Comparison of ENCODE assay signal across 34 cellular contexts in the genomic region with DNA sequence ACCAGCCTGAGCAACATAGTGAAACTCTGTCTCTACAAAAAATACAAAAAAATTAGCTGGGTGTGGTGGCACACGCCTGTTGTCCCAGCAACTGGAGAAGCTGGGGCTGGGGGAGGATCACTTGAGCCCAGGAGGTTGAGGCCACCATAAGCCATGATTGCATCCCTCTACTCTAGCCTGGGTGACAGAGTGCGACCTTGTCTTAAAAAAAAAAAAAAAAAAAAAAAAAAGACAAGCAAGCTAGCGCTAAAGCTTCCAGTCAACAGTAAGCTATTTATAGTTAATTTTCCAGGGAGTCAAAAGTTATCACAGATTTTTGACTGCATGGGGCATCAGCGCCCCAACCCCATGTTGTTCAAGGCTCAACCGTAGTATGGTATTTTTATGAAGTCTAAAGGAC.
"Had no signal": no experiment of that assay in that cellular context is flagged by ENCODE, and none has a peak within 500 bp of the region (broad histone marks: within the 10 kb centered on the region; RNA-seq: fewer than 3 reads in every experiment).

No MANE protein-coding gene starts in this region.

- ATAC-seq: activated CD8-positive, alpha-beta T cell treated with anti-CD3 and anti-CD28 coated beads for 36 hours; activated naive CD4-positive, alpha-beta T cell treated with anti-CD3 and anti-CD28 coated beads, Interleukin-2, amount 50 U/mL, for 72 hours; activated T-cell treated with anti-CD3 and anti-CD28 coated beads, Interleukin-2, amount 50 U/mL, for 4 hours; activated T-cell treated with anti-CD3 and anti-CD28 coated beads, Interleukin-2, amount 50 U/mL, for 72 hours; activated T-helper 17 cell treated with anti-CD3 and anti-CD28 coated beads, Interleukin-2, amount 50 U/mL, for 72 hours had no signal

- H3K36me3 Mint-ChIP-seq: activated CD4-positive, alpha-beta memory T cell treated with anti-CD3 and anti-CD28 coated beads for 36 hours; activated naive CD4-positive, alpha-beta T cell treated with anti-CD3 and anti-CD28 coated beads, Interleukin-2, amount 50 U/mL, for 72 hours; activated naive CD8-positive, alpha-beta T cell treated with anti-CD3 and anti-CD28 coated beads for 36 hours; brain had no signal

- H3K9me3 ChIP-seq: adrenal gland had no signal

- H3K36me3 ChIP-seq: adrenal gland, cardiac muscle cell had no signal

- DNase-seq: activated B cell treated with CpG ODN at 0.5 μM for 24 hours; activated CD4-positive, alpha-beta memory T cell treated with anti-CD3 and anti-CD28 coated beads for 36 hours; activated CD4-positive, alpha-beta T cell treated with anti-CD3 and anti-CD28 coated beads for 4 hours; activated CD4-positive, alpha-beta T cell treated with anti-CD3 and anti-CD28 coated beads, Interleukin-2, amount 10 ng/mL, durations not matched to agents 24 days and 14 days; activated CD4-positive, alpha-beta T cell treated with anti-CD3 and anti-CD28 coated beads, Interleukin-2, amount 50 U/mL, for 1 hour; activated CD4-positive, alpha-beta T cell treated with anti-CD3 and anti-CD28 coated beads, Interleukin-2, amount 50 U/mL, for 4 hours; activated CD4-positive, CD25-positive, alpha-beta regulatory T cell treated with anti-CD3 and anti-CD28 coated beads, Interleukin-2, amount 50 U/mL, for 72 hours; activated CD8-positive, alpha-beta memory T cell treated with anti-CD3 and anti-CD28 coated beads, Interleukin-2, amount 50 U/mL, for 4 hours; activated CD8-positive, alpha-beta T cell treated with anti-CD3 and anti-CD28 coated beads for 36 hours; activated effector memory CD4-positive, alpha-beta T cell treated with anti-CD3 and anti-CD28 coated beads, Interleukin-2, amount 50 U/mL, for 16 hours; activated gamma-delta T cell treated with Interleukin-2 at 50 U/mL for 16 hours; activated naive CD4-positive, alpha-beta T cell; activated naive CD4-positive, alpha-beta T cell treated with anti-CD3 and anti-CD28 coated beads for 36 hours; activated naive CD4-positive, alpha-beta T cell treated with anti-CD3 and anti-CD28 coated beads, Interleukin-2, amount 50 U/mL, for 16 hours; activated naive CD8-positive, alpha-beta T cell treated with anti-CD3 and anti-CD28 coated beads for 36 hours; activated T-cell treated with anti-CD3 and anti-CD28 coated beads for 4 hours; activated T-cell treated with anti-CD3 and anti-CD28 coated beads, Interleukin-2, amount 50 U/mL, for 1 hour; activated T-cell treated with anti-CD3 and anti-CD28 coated beads, Interleukin-2, amount 50 U/mL, for 4 hours; activated T-cell treated with anti-CD3 and anti-CD28 coated beads, Interleukin-2, amount 50 U/mL, for 72 hours; adrenal gland; amniotic stem cell; aorta; central memory CD4-positive, alpha-beta T cell; T-helper 1 cell; T-helper 2 cell; T-helper 9 cell had no signal

- H3K27ac Mint-ChIP-seq: activated B cell treated with CpG ODN at 0.5 μM for 24 hours; activated CD4-positive, alpha-beta memory T cell treated with anti-CD3 and anti-CD28 coated beads for 36 hours; activated CD4-positive, alpha-beta T cell treated with anti-CD3 and anti-CD28 coated beads, Interleukin-2, amount 10 ng/mL, durations not matched to agents 24 days and 14 days; activated CD8-positive, alpha-beta T cell treated with anti-CD3 and anti-CD28 coated beads for 36 hours; activated naive CD4-positive, alpha-beta T cell treated with anti-CD3 and anti-CD28 coated beads for 36 hours; activated naive CD4-positive, alpha-beta T cell treated with anti-CD3 and anti-CD28 coated beads, Interleukin-2, amount 50 U/mL, for 72 hours; activated naive CD8-positive, alpha-beta T cell treated with anti-CD3 and anti-CD28 coated beads for 36 hours; activated T-cell treated with anti-CD3 and anti-CD28 coated beads, Interleukin-2, amount 50 U/mL, for 72 hours; activated T-helper 1 cell treated with anti-CD3 and anti-CD28 coated beads, Interleukin-12 subunit alpha, Interleukin-12 subunit beta, Interleukin-2, Interleukin-4 antibody, amounts not matched to agents 30 ng/mL and 10 ng/mL and 1 ng/mL, durations not matched to agents 14 hours and 24 hours and 36 hours; activated T-helper 17 cell treated with anti-CD3 and anti-CD28 coated beads, Interleukin-2, amount 50 U/mL, for 72 hours; T-helper 1 cell treated with Interleukin-12 subunit alpha and Interleukin-12 subunit beta and Interleukin-4 antibody, amounts not matched to agents 30 μg/mL and 1 μg/mL, for 36 hours; T-helper 2 cell treated with Interferon-gamma antibody and Interleukin-4, amounts not matched to agents 5 μg/mL and 100 μg/mL, for 36 hours had no signal

- H3K4me3 ChIP-seq: adrenal gland, cardiac muscle cell had no signal

- H3K9me3 Mint-ChIP-seq: activated CD4-positive, alpha-beta memory T cell treated with anti-CD3 and anti-CD28 coated beads for 36 hours; activated naive CD4-positive, alpha-beta T cell treated with anti-CD3 and anti-CD28 coated beads for 36 hours; activated naive CD8-positive, alpha-beta T cell treated with anti-CD3 and anti-CD28 coated beads for 36 hours; activated T-cell treated with anti-CD3 and anti-CD28 coated beads, Interleukin-2, amount 50 U/mL, for 4 hours; activated T-cell treated with anti-CD3 and anti-CD28 coated beads, Interleukin-2, amount 50 U/mL, for 72 hours; activated T-helper 1 cell treated with anti-CD3 and anti-CD28 coated beads, Interleukin-12 subunit alpha, Interleukin-12 subunit beta, Interleukin-2, Interleukin-4 antibody, amounts not matched to agents 30 ng/mL and 10 ng/mL and 1 ng/mL, durations not matched to agents 14 hours and 24 hours and 36 hours; T-helper 1 cell treated with Interleukin-12 subunit alpha and Interleukin-12 subunit beta and Interleukin-4 antibody, amounts not matched to agents 30 μg/mL and 1 μg/mL, for 36 hours; T-helper 2 cell treated with Interferon-gamma antibody and Interleukin-4, amounts not matched to agents 5 μg/mL and 100 μg/mL, for 36 hours had no signal

- H3K4me1 Mint-ChIP-seq: activated B cell treated with CpG ODN at 0.5 μM for 24 hours; activated CD4-positive, alpha-beta T cell treated with anti-CD3 and anti-CD28 coated beads, Interleukin-2, amount 10 ng/mL, durations not matched to agents 24 days and 14 days; activated naive CD8-positive, alpha-beta T cell treated with anti-CD3 and anti-CD28 coated beads for 36 hours; activated T-helper 17 cell treated with anti-CD3 and anti-CD28 coated beads, Interleukin-2, amount 50 U/mL, for 72 hours had no signal

- H3K4me3 Mint-ChIP-seq: activated B cell treated with CpG ODN at 0.5 μM for 24 hours; activated CD4-positive, alpha-beta memory T cell treated with anti-CD3 and anti-CD28 coated beads for 36 hours; activated CD4-positive, alpha-beta T cell treated with anti-CD3 and anti-CD28 coated beads, Interleukin-2, amount 10 ng/mL, durations not matched to agents 24 days and 14 days; activated CD8-positive, alpha-beta T cell treated with anti-CD3 and anti-CD28 coated beads for 36 hours; activated naive CD4-positive, alpha-beta T cell treated with anti-CD3 and anti-CD28 coated beads for 36 hours; activated naive CD8-positive, alpha-beta T cell treated with anti-CD3 and anti-CD28 coated beads for 36 hours; activated T-cell treated with anti-CD3 and anti-CD28 coated beads, Interleukin-2, amount 50 U/mL, for 4 hours; activated T-cell treated with anti-CD3 and anti-CD28 coated beads, Interleukin-2, amount 50 U/mL, for 72 hours; activated T-helper 1 cell treated with anti-CD3 and anti-CD28 coated beads, Interleukin-12 subunit alpha, Interleukin-12 subunit beta, Interleukin-2, Interleukin-4 antibody, amounts not matched to agents 30 ng/mL and 10 ng/mL and 1 ng/mL, durations not matched to agents 14 hours and 24 hours and 36 hours; activated T-helper 17 cell treated with anti-CD3 and anti-CD28 coated beads, Interleukin-2, amount 50 U/mL, for 72 hours; brain; T-helper 1 cell treated with Interleukin-12 subunit alpha and Interleukin-12 subunit beta and Interleukin-4 antibody, amounts not matched to agents 30 μg/mL and 1 μg/mL, for 36 hours; T-helper 2 cell treated with Interferon-gamma antibody and Interleukin-4, amounts not matched to agents 5 μg/mL and 100 μg/mL, for 36 hours had no signal

- H3K27ac ChIP-seq: adrenal gland, cardiac muscle cell, VCaP had no signal

- H3K27me3 Mint-ChIP-seq: activated B cell treated with CpG ODN at 0.5 μM for 24 hours; activated CD4-positive, alpha-beta T cell treated with anti-CD3 and anti-CD28 coated beads, Interleukin-2, amount 10 ng/mL, durations not matched to agents 24 days and 14 days; brain had no signal

- H3K4me1 ChIP-seq: adrenal gland had no signal

- H3K27me3 ChIP-seq: adrenal gland, cardiac muscle cell had no signal
